ENCODE assay signal across 15 cellular contexts in genomic region chr10:26157734-26158133, GRCh38. TPM values are rescaled to one million over a fixed set of nuclear protein-coding genes. Genes with fewer than 3 reads are reported as not detected.
DNase-seq lines count a peak whose midpoint lies in the region; ATAC-seq and TF ChIP-seq lines count a peak whose summit lies in the region.
"Had no signal": no experiment of that assay in that cellular context is flagged by ENCODE, and none has a peak within 500 bp of the region (broad histone marks: within the 10 kb centered on the region; RNA-seq: fewer than 3 reads in every experiment).

No MANE protein-coding gene starts in this region.

- ATAC-seq in DND-41 (ENCODE audit: insufficient read depth, low read depth) (peak; percentile 45; the same call in 1 of the 3 replicates), HG03571 (IDR thresholded peaks at IDR 0.05; ENCODE audit: unreplicated experiment) (no peak), SK-N-SH treated with all-trans-retinoic acid at 6 μM for 48 hours (no peak)

- H4K20me1 ChIP-seq in DND-41 (ENCODE audit: insufficient read depth, low read length): no peaks in the 10 kb centered on the region

- no peaks in the 10 kb centered on the region for H3K9me3 ChIP-seq in DND-41 (ENCODE audit: insufficient read depth, low read length, severe bottlenecking)

- peak; percentile 12 for DNase-seq in DND-41
- peak; percentile 15 for DNase-seq in H7
- peak; percentile 11 for DNase-seq in RKO (ENCODE audit: low spot score)
- peak; percentile 28 for DNase-seq in iPS-NIHi7 (ENCODE audit: extremely low spot score)
- DNase-seq in 8988T: no peak
- no peak for DNase-seq in EL
- DNase-seq: activated T-cell treated with anti-CD3 and anti-CD28 coated beads, Interleukin-2, amount 50 U/mL, for 48 hours; hypothalamus; NCI-H2227 treated with DMSO at 0.1 percent for 48 hours; Right ventricle myocardium superior had no signal

- peak; percentile 24 for TF ChIP-seq CTCF in DND-41 (IDR thresholded peaks at IDR 0.05; ENCODE audit: borderline replicate concordance, extremely low read depth, low read length, poor library complexity, severe bottlenecking)

- H3K27me3 ChIP-seq in DND-41 (ENCODE audit: insufficient read depth, low read length, poor library complexity) (peaks cover 4% of the 10 kb centered on the region), H7 (ENCODE audit: control insufficient read depth, insufficient read depth, low read length) (no peaks in the 10 kb centered on the region)

- H3K27ac ChIP-seq in DND-41 (ENCODE audit: low read length): no peak overlapping the region

- no peaks in the 10 kb centered on the region for H3K79me2 ChIP-seq in DND-41 (ENCODE audit: insufficient read depth, low read length)

- no peak overlapping the region for H3K4me3 ChIP-seq in DND-41 (ENCODE audit: low read depth in 1 of 2, low read length in 2 of 2)
- no peak overlapping the region for H3K4me3 ChIP-seq in H7 (ENCODE audit: insufficient read depth, low read depth, low read length)
- H3K4me3 ChIP-seq: smooth muscle cell had no signal

- no peaks in the 10 kb centered on the region for H3K36me3 ChIP-seq in DND-41 (ENCODE audit: insufficient read depth, low read length)
- no peaks in the 10 kb centered on the region for H3K36me3 ChIP-seq in H7 (replicated peaks; ENCODE audit: control insufficient read depth, insufficient read depth, low read length)

- H3K9ac ChIP-seq in DND-41 (ENCODE audit: low read depth, low read length): no peak overlapping the region

- no peak overlapping the region for H2AFZ ChIP-seq in DND-41 (ENCODE audit: low read depth, low read length)

- no peak overlapping the region for H3K4me2 ChIP-seq in DND-41 (ENCODE audit: insufficient read depth, low read length)
- H3K4me2 ChIP-seq: smooth muscle cell had no signal

- H3K4me1 ChIP-seq in DND-41 (ENCODE audit: insufficient read depth, low read length): no peaks in the 10 kb centered on the region

TF ChIP-seq in SK-N-SH treated with all-trans-retinoic acid at 6 μM for 48 hours, 23 proteins besides CTCF, POLR2A, EP300 and RAD21:
- TF ChIP-seq CREB5 (CRISPR knock-in tag; IDR thresholded peaks at IDR 0.05; ENCODE audit: low read depth): no peak
- no peak for TF ChIP-seq GLIS3 (CRISPR knock-in tag; IDR thresholded peaks at IDR 0.05)
- TF ChIP-seq PATZ1 (CRISPR knock-in tag; IDR thresholded peaks at IDR 0.05; ENCODE audit: borderline replicate concordance): no peak
- TF ChIP-seq ARNTL (CRISPR knock-in tag; IDR thresholded peaks at IDR 0.05; ENCODE audit: borderline replicate concordance, low read depth): no peak
- no peak for TF ChIP-seq CSDC2 (CRISPR knock-in tag; IDR thresholded peaks at IDR 0.05)
- no peak for TF ChIP-seq RARB (CRISPR knock-in tag; IDR thresholded peaks at IDR 0.05)

RNA-seq across cellular contexts. Expression of gene GAD2, which starts 58.8 kb away (rescaled TPM):
- total RNA-seq in H7 (2014; rRNA removed; shearing (Covaris generic)): 1.8 and 2.7 TPM in 2 replicates
- total RNA-seq: natural killer cell treated with Interleukin-12 subunit alpha and Interleukin-12 subunit beta and Interleukin-15 and Interleukin-18, amount 100 ng/mL, for 72 hours; Right ventricle myocardium superior; smooth muscle cell; T-helper 1 cell treated with Interleukin-12 subunit alpha and Interleukin-12 subunit beta and Interleukin-4 antibody, amounts not matched to agents 30 ng/mL and 1 ng/mL, for 36 hours had no signal

Comparison
In these comparisons a context has a peak if more than half of its experiments do, and no peak if none do; other contexts are left out.
1. DNase-seq: peak in DND-41 (single experiment), H7 (single experiment), RKO (single experiment) and iPS-NIHi7 (single experiment); none in 8988T (single experiment) and EL (single experiment).